Comparison of ENCODE assay signal across 1 cellular context in genomic region chr20:62775206-62775605, GRCh38.
TF ChIP-seq lines count a peak whose summit lies in the region.

No MANE protein-coding gene starts in this region.

TF ChIP-seq in HCT116, 20 proteins besides CTCF, POLR2A, EP300 and RAD21:
- TF ChIP-seq CEBPB (IDR thresholded peaks at IDR 0.05; ENCODE audit: low read depth) (no peak), TCF7L2 (IDR thresholded peaks at IDR 0.05; ENCODE audit: borderline replicate concordance, extremely low read depth, insufficient read depth, insufficient read length) (no peak), CBX3 (IDR thresholded peaks at IDR 0.05; ENCODE audit: low read depth) (no peak), YY1 (IDR thresholded peaks at IDR 0.05; ENCODE audit: extremely low read depth, insufficient replicate concordance, low read depth, low read length) (no peak)
